Comparison of ENCODE assay signal across 21 cellular contexts in genomic region chr2:29335391-29335790, GRCh38.
"Had no signal": no experiment of that assay in that cellular context is flagged by ENCODE, and none has a peak within 500 bp of the region (broad histone marks: within the 10 kb centered on the region; RNA-seq: fewer than 3 reads in every experiment).

No MANE protein-coding gene starts in this region.

- H3K27ac ChIP-seq: coronary artery, dorsolateral prefrontal cortex, esophagus muscularis mucosa, foreskin keratinocyte, gastroesophageal sphincter, heart left ventricle, hepatocyte, left lung, lower lobe of right lung had no signal

- H3K4me2 ChIP-seq: hepatocyte had no signal

- H3K27me3 ChIP-seq: esophagus muscularis mucosa, gastroesophageal sphincter, heart left ventricle, hepatocyte, left lung had no signal

- H2AFZ ChIP-seq: hepatocyte had no signal

- H3K9me3 Mint-ChIP-seq: immature natural killer cell; mesothelial cell of epicardium; naive thymus-derived CD8-positive, alpha-beta T cell had no signal

- H3K4me1 Mint-ChIP-seq: immature natural killer cell, mesothelial cell of epicardium, naive B cell had no signal

- H3K79me2 ChIP-seq: hepatocyte had no signal

- H3K36me3 ChIP-seq: esophagus muscularis mucosa, gastroesophageal sphincter, heart left ventricle, left lung, lower lobe of right lung had no signal

- H3K4me3 ChIP-seq: coronary artery, dorsolateral prefrontal cortex, esophagus muscularis mucosa, gastroesophageal sphincter, heart left ventricle, hepatocyte, left lung, lower lobe of right lung, mucosa of descending colon had no signal

- DNase-seq: dermis blood vessel endothelial cell; dorsolateral prefrontal cortex; effector CD4-positive, alpha-beta T cell; effector memory CD4-positive, alpha-beta T cell; foreskin keratinocyte; heart left ventricle; hypothalamus; immature natural killer cell; left cardiac atrium; left lung; left ventricle myocardium superior; lower lobe of right lung; mesenchymal stem cell; mucosa of descending colon; naive B cell; naive thymus-derived CD8-positive, alpha-beta T cell had no signal

- H3K36me3 Mint-ChIP-seq: immature natural killer cell; mesothelial cell of epicardium; naive B cell; naive thymus-derived CD8-positive, alpha-beta T cell had no signal

- H3K4me3 Mint-ChIP-seq: immature natural killer cell; mesothelial cell of epicardium; naive B cell; naive thymus-derived CD8-positive, alpha-beta T cell had no signal

- H3K9me3 ChIP-seq: esophagus muscularis mucosa, gastroesophageal sphincter, heart left ventricle, left lung, lower lobe of right lung, mucosa of descending colon had no signal

- H3K4me1 ChIP-seq: esophagus muscularis mucosa, foreskin keratinocyte, gastroesophageal sphincter, heart left ventricle, left lung, lower lobe of right lung had no signal

- H3K27ac Mint-ChIP-seq: immature natural killer cell, mesothelial cell of epicardium, naive B cell had no signal

- ATAC-seq: foreskin keratinocyte; gastroesophageal sphincter; heart left ventricle; left cardiac atrium; left lung; left ventricle myocardium superior; lower lobe of right lung; mucosa of descending colon; naive thymus-derived CD8-positive, alpha-beta T cell had no signal
